Comparison of ENCODE assay signal across 10 cellular contexts in genomic region chr11:5891216-5891800, GRCh38. TPM values are rescaled to one million over a fixed set of nuclear protein-coding genes. Genes with fewer than 3 reads are reported as not detected.
DNase-seq lines count a peak whose midpoint lies in the region; ATAC-seq and TF ChIP-seq lines count a peak whose summit lies in the region.
"Had no signal": no experiment of that assay in that cellular context is flagged by ENCODE, and none has a peak within 500 bp of the region (broad histone marks: within the 10 kb centered on the region; RNA-seq: fewer than 3 reads in every experiment).

No MANE protein-coding gene starts in this region.

- H3K9me3 ChIP-seq in Panc1 (ENCODE audit: control insufficient read depth, insufficient read depth, low read depth, low read length): no peaks in the 10 kb centered on the region

- H3K27ac ChIP-seq in Panc1 (ENCODE audit: low read length): no peak overlapping the region

- BruUV-seq in Panc1 (replicated peaks; lab: Mats Ljungman, UMichigan): no TSS peak

- intact Hi-C loops in Panc1 (cut with micrococcal nuclease; ENCODE audit: unreplicated experiment): loop anchor here (5.0 kb wide), 1 partner anchor 689 kb away; the partner anchor contains the start of gene OR51V1

- H3K4me1 ChIP-seq in Panc1 (ENCODE audit: control insufficient read depth, insufficient read depth, low read length): no peaks in the 10 kb centered on the region

- no peaks in the 10 kb centered on the region for H3K36me3 ChIP-seq in Panc1 (ENCODE audit: control insufficient read depth, insufficient read depth, low read length)

- in situ Hi-C loops in ACHN (cut with HindIII; ENCODE audit: low pct_ligation_motif_present, low pct_unique_long_range_greater_than_20kb, low sequenced_read_pairs) (no loop called here), Panc1 (cut with HindIII; ENCODE audit: low pct_unique_long_range_greater_than_20kb, low sequenced_read_pairs) (no loop called here)

- peak; percentile 24 for TF ChIP-seq CTCF in GM12872 (IDR thresholded peaks at IDR 0.05; ENCODE audit: insufficient read depth, low read depth, low read length)
- peak; percentile 79 for TF ChIP-seq CTCF in Panc1 (IDR thresholded peaks at IDR 0.05)
- TF ChIP-seq CTCF in fibroblast of the aortic adventitia (IDR thresholded peaks at IDR 0.05; ENCODE audit: insufficient read depth, low read length): peak; percentile 49

- DNase-seq in ACHN: peak; percentile 31
- DNase-seq in Panc1 (ENCODE audit: low read depth, low spot score): peak; percentile 13
- peak; percentile 33 for DNase-seq in fibroblast of the aortic adventitia (ENCODE audit: low read depth)
- no peak for DNase-seq in D341Med (ENCODE audit: low spot score)
- DNase-seq in KG1 (lab: John Stamatoyannopoulos, UW): no peak
- no peak for DNase-seq in 8988T
- DNase-seq: activated B cell treated with CpG ODN at 0.5 μM for 24 hours had no signal

- ATAC-seq in Panc1 (no peak), GM18520 (IDR thresholded peaks at IDR 0.05; ENCODE audit: unreplicated experiment) (no peak)

- POLR2A ChIA-PET in Panc1 (lab: Charles Lee): no interaction called here

- peaks cover 6% of the 10 kb centered on the region for H3K27me3 ChIP-seq in Panc1 (ENCODE audit: control insufficient read depth, insufficient read depth, low read length)

- CTCF ChIA-PET in Panc1 (lab: Charles Lee): interaction anchor here (0.6 to 1.0 kb wide), 5 partner anchors 13 to 291 kb away, joined by 3 to 4 read pairs (median 4); partner anchors contain the start of gene TRIM5

- H3K4me3 ChIP-seq in Panc1 (ENCODE audit: low read depth in 2 of 2, low read length in 2 of 2): no peak overlapping the region
- H3K4me3 ChIP-seq in fibroblast of the aortic adventitia (ENCODE audit: low read depth, low read length): no peak overlapping the region

RNA-seq across cellular contexts. Expression of gene OR52E5, which starts 1.7 kb away (rescaled TPM):
- total RNA-seq in Panc1 (2021; ENCODE audit: unreplicated experiment) (not detected), fibroblast of the aortic adventitia (ENCODE audit: low replicate concordance) (not detected in 2 replicates)
- polyA plus RNA-seq in Panc1 (2012; ENCODE audit: insufficient read length): not detected
- total RNA-seq: activated B cell treated with CpG ODN at 0.5 μM for 24 hours, subcutaneous adipose tissue had no signal

RNA-seq across cellular contexts. Expression of gene OR52E4, which starts 10.9 kb away (rescaled TPM):
- total RNA-seq in Panc1 (2021; ENCODE audit: unreplicated experiment): not detected
- not detected for polyA plus RNA-seq in Panc1 (2012; ENCODE audit: insufficient read length)
- not detected in 2 replicates for total RNA-seq in fibroblast of the aortic adventitia (ENCODE audit: low replicate concordance)
- total RNA-seq: activated B cell treated with CpG ODN at 0.5 μM for 24 hours, subcutaneous adipose tissue had no signal

RNA-seq across cellular contexts. Expression of gene OR52E8, which starts 33.8 kb away (rescaled TPM):
- not detected for total RNA-seq in Panc1 (2021; ENCODE audit: unreplicated experiment)
- not detected for polyA plus RNA-seq in Panc1 (2012; ENCODE audit: insufficient read length)
- total RNA-seq in fibroblast of the aortic adventitia (ENCODE audit: low replicate concordance): not detected in 2 replicates
- total RNA-seq: activated B cell treated with CpG ODN at 0.5 μM for 24 hours, subcutaneous adipose tissue had no signal

RNA-seq across cellular contexts. Expression of gene OR52E6, which starts 49.6 kb away (rescaled TPM):
- total RNA-seq in Panc1 (2021; ENCODE audit: unreplicated experiment) (not detected), fibroblast of the aortic adventitia (ENCODE audit: low replicate concordance) (not detected in 2 replicates)
- not detected for polyA plus RNA-seq in Panc1 (2012; ENCODE audit: insufficient read length)
- total RNA-seq: activated B cell treated with CpG ODN at 0.5 μM for 24 hours, subcutaneous adipose tissue had no signal

RNA-seq across cellular contexts. Expression of gene OR56A3, which starts 50.7 kb away (rescaled TPM):
- total RNA-seq in Panc1 (2021; ENCODE audit: unreplicated experiment): not detected
- polyA plus RNA-seq in Panc1 (2012; ENCODE audit: insufficient read length): not detected
- total RNA-seq in fibroblast of the aortic adventitia (ENCODE audit: low replicate concordance): not detected in 2 replicates
- total RNA-seq: activated B cell treated with CpG ODN at 0.5 μM for 24 hours, subcutaneous adipose tissue had no signal

Comparison
In these comparisons a context has a peak if more than half of its experiments do, and no peak if none do; other contexts are left out.
1. DNase-seq: peak in ACHN (single experiment), Panc1 (single experiment) and fibroblast of the aortic adventitia (single experiment); none in D341Med (single experiment), KG1 (single experiment) and 8988T (single experiment).
2. CTCF ChIP-seq: peak in every context shown above with its lines; median percentile 79 in Panc1; 49 in fibroblast of the aortic adventitia; 24 in GM12872.